In the genomic region with DNA sequence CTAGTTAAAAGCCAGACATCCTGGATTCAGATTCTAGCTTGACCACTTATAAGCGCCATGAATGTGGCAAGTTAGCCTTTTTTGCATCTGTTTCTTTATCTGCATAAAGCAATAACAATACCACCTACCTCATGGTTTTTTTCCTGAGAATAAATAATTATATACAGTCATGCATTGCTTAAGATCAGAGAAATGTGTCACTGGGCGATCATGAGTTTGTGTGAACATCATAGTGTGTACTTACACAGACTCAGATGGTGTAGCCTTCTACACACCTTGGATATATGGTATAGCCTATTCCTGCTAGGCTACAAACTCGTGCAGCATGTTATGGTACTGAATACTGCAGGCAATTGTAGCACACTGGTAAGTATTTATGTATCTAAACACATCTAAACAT, we compare ENCODE assay signal across 9 cellular contexts.
DNase-seq lines count a peak whose midpoint lies in the region; ATAC-seq and TF ChIP-seq lines count a peak whose summit lies in the region.
"Had no signal": no experiment of that assay in that cellular context is flagged by ENCODE, and none has a peak within 500 bp of the region (broad histone marks: within the 10 kb centered on the region; RNA-seq: fewer than 3 reads in every experiment).

No MANE protein-coding gene starts in this region.

- DNase-seq in Karpas-422 (no peak), NCI-H748 (lab: John Stamatoyannopoulos, UW; ENCODE audit: unreplicated experiment) (no peak), H4 (ENCODE audit: low spot score) (no peak), NCI-H2227 treated with DMSO at 0.1 percent for 48 hours (lab: John Stamatoyannopoulos, UW) (no peak)
- no peak for DNase-seq in natural killer cell treated with Interleukin-12 subunit alpha and Interleukin-12 subunit beta and Interleukin-15 and Interleukin-18, amount 100 ng/mL, for 72 hours (ENCODE audit: low spot score)

- intact Hi-C loops in dendritic cell treated with granulocyte-macrophage colony-stimulating factor and Interleukin-4, amounts not matched to agents 40 ng/mL and 50 ng/mL, for 4 days (cut with micrococcal nuclease), result loop anchor here (2.0 kb wide), 1 partner anchor 24 kb away; no protein-coding TSS in a partner anchor

- peak overlapping the region in 9 of 11 experiments; percentile 57 to 83 (median 74); a peak in 14 of 22 replicates for H3K27ac ChIP-seq in BLaER1 treated with 17β-estradiol and CSF1 and Interleukin-3, amounts not matched to agents 10 nM and 100 nM
- peak overlapping the region; percentile 25; the same call in 1 of the 2 replicates for H3K27ac ChIP-seq in Karpas-422 (ENCODE audit: low read length)

- H3K9me3 Mint-ChIP-seq in dendritic cell treated with granulocyte-macrophage colony-stimulating factor and Interleukin-4, amounts not matched to agents 40 ng/mL and 50 ng/mL, for 4 days, result no peaks in the 10 kb centered on the region
- H3K9me3 Mint-ChIP-seq in natural killer cell treated with Interleukin-12 subunit alpha and Interleukin-12 subunit beta and Interleukin-15 and Interleukin-18, amount 100 ng/mL, for 72 hours, result no peaks in the 10 kb centered on the region

- peaks cover 31% of the 10 kb centered on the region for H3K4me1 Mint-ChIP-seq in dendritic cell treated with granulocyte-macrophage colony-stimulating factor and Interleukin-4, amounts not matched to agents 40 ng/mL and 50 ng/mL, for 4 days (ENCODE audit: low read depth)
- H3K4me1 Mint-ChIP-seq in natural killer cell treated with Interleukin-12 subunit alpha and Interleukin-12 subunit beta and Interleukin-15 and Interleukin-18, amount 100 ng/mL, for 72 hours (ENCODE audit: low read depth in 2 of 2), result peaks cover 12 to 14% of the 10 kb centered on the region in 2 donors

- no peaks in the 10 kb centered on the region for H3K9me2 ChIP-seq in Karpas-422 (replicated peaks; ENCODE audit: insufficient read depth, low read length)

- H3K36me3 ChIP-seq in BLaER1 treated with 17β-estradiol and CSF1 and Interleukin-3, amounts not matched to agents 10 nM and 100 nM, result no peaks in the 10 kb centered on the region
- H3K36me3 ChIP-seq in Karpas-422 (ENCODE audit: insufficient read depth, low read length), result peaks cover 7% of the 10 kb centered on the region; the same call in 1 of the 2 replicates
- H3K36me3 ChIP-seq: vagina had no signal

- H2AFZ ChIP-seq in Karpas-422 (ENCODE audit: low read length), result peak overlapping the region; percentile 64

- H3K36me3 Mint-ChIP-seq in dendritic cell treated with granulocyte-macrophage colony-stimulating factor and Interleukin-4, amounts not matched to agents 40 ng/mL and 50 ng/mL, for 4 days (ENCODE audit: low read depth), result no peaks in the 10 kb centered on the region
- H3K36me3 Mint-ChIP-seq in natural killer cell treated with Interleukin-12 subunit alpha and Interleukin-12 subunit beta and Interleukin-15 and Interleukin-18, amount 100 ng/mL, for 72 hours, result no peaks in the 10 kb centered on the region

- H3K9me3 ChIP-seq in BLaER1 treated with 17β-estradiol and CSF1 and Interleukin-3, amounts not matched to agents 10 nM and 100 nM (replicated peaks in 1 of 11), result no peaks in the 10 kb centered on the region
- no peaks in the 10 kb centered on the region for H3K9me3 ChIP-seq in Karpas-422 (ENCODE audit: low read length)
- H3K9me3 ChIP-seq: vagina had no signal

- H4K20me1 ChIP-seq in BLaER1 treated with 17β-estradiol and CSF1 and Interleukin-3, amounts not matched to agents 10 nM and 100 nM, result no peaks in the 10 kb centered on the region
- H4K20me1 ChIP-seq in Karpas-422 (ENCODE audit: insufficient read depth, low read depth, low read length), result no peaks in the 10 kb centered on the region

- TF ChIP-seq POLR2A in GM18505 (IDR thresholded peaks at IDR 0.05; ENCODE audit: borderline replicate concordance, extremely low read depth, insufficient read depth, insufficient read length), result no peak

- H3K27me3 ChIP-seq in BLaER1 treated with 17β-estradiol and CSF1 and Interleukin-3, amounts not matched to agents 10 nM and 100 nM, result no peaks in the 10 kb centered on the region
- H3K27me3 ChIP-seq in Karpas-422 (ENCODE audit: low read length), result no peaks in the 10 kb centered on the region
- H3K27me3 ChIP-seq: vagina had no signal

- peaks cover 1% of the 10 kb centered on the region for H3K27me3 Mint-ChIP-seq in dendritic cell treated with granulocyte-macrophage colony-stimulating factor and Interleukin-4, amounts not matched to agents 40 ng/mL and 50 ng/mL, for 4 days
- peaks cover 23 to 27% of the 10 kb centered on the region in 2 donors for H3K27me3 Mint-ChIP-seq in natural killer cell treated with Interleukin-12 subunit alpha and Interleukin-12 subunit beta and Interleukin-15 and Interleukin-18, amount 100 ng/mL, for 72 hours

- H3K27ac Mint-ChIP-seq in dendritic cell treated with granulocyte-macrophage colony-stimulating factor and Interleukin-4, amounts not matched to agents 40 ng/mL and 50 ng/mL, for 4 days, result peak overlapping the region; percentile 88
- H3K27ac Mint-ChIP-seq in natural killer cell treated with Interleukin-12 subunit alpha and Interleukin-12 subunit beta and Interleukin-15 and Interleukin-18, amount 100 ng/mL, for 72 hours, result peak overlapping the region; percentile 31 to 61

- peak overlapping the region in 9 of 11 experiments; percentile 57 to 81 (median 75); a peak in 15 of 22 replicates for H3K9ac ChIP-seq in BLaER1 treated with 17β-estradiol and CSF1 and Interleukin-3, amounts not matched to agents 10 nM and 100 nM
- peak overlapping the region; percentile 62 for H3K9ac ChIP-seq in Karpas-422 (ENCODE audit: low read length)

- peaks cover 12 to 43% (median 15%) of the 10 kb centered on the region in 10 experiments for H3K4me1 ChIP-seq in BLaER1 treated with 17β-estradiol and CSF1 and Interleukin-3, amounts not matched to agents 10 nM and 100 nM
- peaks cover 23% of the 10 kb centered on the region for H3K4me1 ChIP-seq in Karpas-422 (ENCODE audit: low read length)

- H3K79me2 ChIP-seq in Karpas-422 (ENCODE audit: low read length), result no peaks in the 10 kb centered on the region

- peak overlapping the region; percentile 70 to 93 (median 86) for H3K4me2 ChIP-seq in BLaER1 treated with 17β-estradiol and CSF1 and Interleukin-3, amounts not matched to agents 10 nM and 100 nM
- peak overlapping the region; percentile 82 for H3K4me2 ChIP-seq in Karpas-422 (ENCODE audit: low read depth, low read length, poor library complexity, severe bottlenecking)

- no peak for ATAC-seq in natural killer cell treated with Interleukin-12 subunit alpha and Interleukin-12 subunit beta and Interleukin-15 and Interleukin-18, amount 100 ng/mL, for 72 hours
- ATAC-seq in GM18505 (IDR thresholded peaks at IDR 0.05; ENCODE audit: unreplicated experiment), result no peak

- peak overlapping the region in 9 of 10 experiments; percentile 46 to 59 (median 52); a peak in 12 of 20 replicates for H3K4me3 ChIP-seq in BLaER1 treated with 17β-estradiol and CSF1 and Interleukin-3, amounts not matched to agents 10 nM and 100 nM
- peak overlapping the region; percentile 65 for H3K4me3 ChIP-seq in Karpas-422 (ENCODE audit: low read length)

- H3K4me3 Mint-ChIP-seq in dendritic cell treated with granulocyte-macrophage colony-stimulating factor and Interleukin-4, amounts not matched to agents 40 ng/mL and 50 ng/mL, for 4 days, result peak overlapping the region; percentile 18
- H3K4me3 Mint-ChIP-seq in natural killer cell treated with Interleukin-12 subunit alpha and Interleukin-12 subunit beta and Interleukin-15 and Interleukin-18, amount 100 ng/mL, for 72 hours, result peak overlapping the region; percentile 85
